In genomic region chr17:29807520-29808361, GRCh38 we compare ENCODE assay signal across 8 cellular contexts.
DNase-seq lines count a peak whose midpoint lies in the region; ATAC-seq and TF ChIP-seq lines count a peak whose summit lies in the region.

No MANE protein-coding gene starts in this region.

- TF ChIP-seq CTCF in LNCAP (IDR thresholded peaks at IDR 0.05) (peak; percentile 75; the same call in 1 of the 2 replicates), progenitor cell of endocrine pancreas (IDR thresholded peaks at IDR 0.05; ENCODE audit: unreplicated experiment) (peak; percentile 83), vagina (IDR thresholded peaks at IDR 0.05) (peak; percentile 53 to 68 (median 65))

- H3K27me3 ChIP-seq in vagina, result no peaks in the 10 kb centered on the region

- no peaks in the 10 kb centered on the region for H3K9me3 ChIP-seq in vagina

- no peaks in the 10 kb centered on the region for H3K36me3 Mint-ChIP-seq in activated naive CD8-positive, alpha-beta T cell treated with anti-CD3 and anti-CD28 coated beads, Interleukin-2, amount 10 ng/mL, durations not matched to agents 7 days and 5 days
- no peaks in the 10 kb centered on the region for H3K36me3 Mint-ChIP-seq in progenitor cell of endocrine pancreas (ENCODE audit: insufficient read depth)

- intact Hi-C loops in Right ventricle myocardium inferior (cut with DNase I), result loop anchor here (1.0 to 10.0 kb wide), 3 partner anchors 123 to 287 kb away; partner anchors contain the start of gene SSH2
- intact Hi-C loops in vagina (cut with DNase I), result loop anchor here (2.0 kb wide), 1 partner anchor 123 kb away; the partner anchor contains the start of gene SSH2

- H3K27ac ChIP-seq in vagina, result no peak overlapping the region

- no peak for TF ChIP-seq POLR2A in vagina (IDR thresholded peaks at IDR 0.05)

- H3K4me3 Mint-ChIP-seq in activated naive CD8-positive, alpha-beta T cell treated with anti-CD3 and anti-CD28 coated beads, Interleukin-2, amount 10 ng/mL, durations not matched to agents 7 days and 5 days, result no peak overlapping the region
- H3K4me3 Mint-ChIP-seq in progenitor cell of endocrine pancreas (ENCODE audit: low read depth), result no peak overlapping the region

- H3K36me3 ChIP-seq in vagina, result no peaks in the 10 kb centered on the region

- POLR2A ChIA-PET in activated naive CD8-positive, alpha-beta T cell treated with anti-CD3 and anti-CD28 coated beads, Interleukin-2, amount 10 ng/mL, durations not matched to agents 7 days and 5 days (lab: Charles Lee), result interaction anchor here (0.5 to 5.3 kb wide), 4 partner anchors 101 to 383 kb away, joined by 3 to 42 read pairs (median 4); partner anchors contain the start of gene SSH2

- ATAC-seq in activated naive CD8-positive, alpha-beta T cell treated with anti-CD3 and anti-CD28 coated beads, Interleukin-2, amount 10 ng/mL, durations not matched to agents 7 days and 5 days (ENCODE audit: low read depth), result peak; percentile 63
- peak; percentile 72 for ATAC-seq in Right ventricle myocardium inferior
- no peak for ATAC-seq in HG03457 (IDR thresholded peaks at IDR 0.05; ENCODE audit: unreplicated experiment)

- H3K4me1 ChIP-seq in vagina, result no peaks in the 10 kb centered on the region

- H3K27me3 Mint-ChIP-seq in activated naive CD8-positive, alpha-beta T cell treated with anti-CD3 and anti-CD28 coated beads, Interleukin-2, amount 10 ng/mL, durations not matched to agents 7 days and 5 days, result no peaks in the 10 kb centered on the region
- H3K27me3 Mint-ChIP-seq in progenitor cell of endocrine pancreas, result no peaks in the 10 kb centered on the region

- H3K4me3 ChIP-seq in vagina, result no peak overlapping the region

- DNase-seq in Daoy (ENCODE audit: low read depth) (peak; percentile 75), SW 1271 (lab: John Stamatoyannopoulos, UW) (peak; percentile 17 to 70), Right ventricle myocardium inferior (ENCODE audit: missing footprints) (peak; percentile 73), progenitor cell of endocrine pancreas (ENCODE audit: low spot score, unreplicated experiment) (peak; percentile 41), vagina (ENCODE audit: extremely low spot score in 2 of 2) (no peak)
- peak; percentile 50 for DNase-seq in activated naive CD8-positive, alpha-beta T cell treated with anti-CD3 and anti-CD28 coated beads, Interleukin-2, amount 10 ng/mL, durations not matched to agents 7 days and 5 days

- H3K9me3 Mint-ChIP-seq in activated naive CD8-positive, alpha-beta T cell treated with anti-CD3 and anti-CD28 coated beads, Interleukin-2, amount 10 ng/mL, durations not matched to agents 7 days and 5 days, result no peaks in the 10 kb centered on the region
- H3K9me3 Mint-ChIP-seq in progenitor cell of endocrine pancreas (ENCODE audit: low read depth), result no peaks in the 10 kb centered on the region

- H3K27ac Mint-ChIP-seq in activated naive CD8-positive, alpha-beta T cell treated with anti-CD3 and anti-CD28 coated beads, Interleukin-2, amount 10 ng/mL, durations not matched to agents 7 days and 5 days, result no peak overlapping the region
- H3K27ac Mint-ChIP-seq in progenitor cell of endocrine pancreas, result no peak overlapping the region

- H3K4me1 Mint-ChIP-seq in activated naive CD8-positive, alpha-beta T cell treated with anti-CD3 and anti-CD28 coated beads, Interleukin-2, amount 10 ng/mL, durations not matched to agents 7 days and 5 days, result peaks cover 16% of the 10 kb centered on the region
- peaks cover 15% of the 10 kb centered on the region for H3K4me1 Mint-ChIP-seq in progenitor cell of endocrine pancreas (ENCODE audit: low read depth)

Comparison
In these comparisons a context has a peak if more than half of its experiments do, and no peak if none do; other contexts are left out.
1. DNase-seq: peak in Daoy (single experiment), SW 1271 (2 of 2), activated naive CD8-positive, alpha-beta T cell treated with anti-CD3 and anti-CD28 coated beads, Interleukin-2, amount 10 ng/mL, durations not matched to agents 7 days and 5 days (single experiment), Right ventricle myocardium inferior (single experiment) and progenitor cell of endocrine pancreas (single experiment); none in vagina (0 of 2).
2. Peak in every context shown above with its lines, with median percentiles within 50 percentile points of each other: CTCF ChIP-seq.